ENCODE assay signal across 18 cellular contexts in genomic region chr12:128968668-128969067, GRCh38.
DNase-seq lines count a peak whose midpoint lies in the region; ATAC-seq and TF ChIP-seq lines count a peak whose summit lies in the region.
"Had no signal": no experiment of that assay in that cellular context is flagged by ENCODE, and none has a peak within 500 bp of the region (broad histone marks: within the 10 kb centered on the region; RNA-seq: fewer than 3 reads in every experiment).

No MANE protein-coding gene starts in this region.

- ATAC-seq in DND-41 (ENCODE audit: insufficient read depth, low read depth) = no peak

- H2AFZ ChIP-seq in DND-41 (ENCODE audit: low read depth, low read length) = peak overlapping the region; percentile 10; the same call in 1 of the 2 replicates
- peak overlapping the region; percentile 83 for H2AFZ ChIP-seq in Loucy (ENCODE audit: low read length)

- 36 to 41% methylated on average over 8 of the region's 8 CpGs for WGBS in thyroid gland, 2 donors

- intact Hi-C loops in thyroid gland (cut with DNase I) = no loop called here

- no peaks in the 10 kb centered on the region for H3K27me3 ChIP-seq in DND-41 (ENCODE audit: insufficient read depth, low read length, poor library complexity)
- H3K27me3 ChIP-seq in Loucy (ENCODE audit: insufficient read depth, low read length, poor library complexity, severe bottlenecking) = no peaks in the 10 kb centered on the region
- H3K27me3 ChIP-seq in iPS-18a (ENCODE audit: control insufficient read depth, insufficient read depth, low read length) = no peaks in the 10 kb centered on the region
- H3K27me3 ChIP-seq in thyroid gland = no peaks in the 10 kb centered on the region

- DNase-seq in NCI-H146 (lab: John Stamatoyannopoulos, UW) = peak; percentile 44
- DNase-seq in NCI-H146 treated with DMSO at 0.1 percent for 48 hours (lab: John Stamatoyannopoulos, UW; ENCODE audit: unreplicated experiment) = no peak
- DNase-seq in DND-41 = no peak
- no peak for DNase-seq in thyroid gland
- no peak for DNase-seq in stimulated activated CD4-positive, alpha-beta T cell treated with anti-CD3 and anti-CD28 coated beads, Interleukin-2, amount 100 ng/mL, for 48 hours
- DNase-seq in ureter (ENCODE audit: low spot score) = no peak
- DNase-seq: activated naive CD4-positive, alpha-beta T cell; AML-193; effector memory CD4-positive, alpha-beta T cell; foreskin fibroblast; HFFc6; KBM-7; NCI-H524 treated with DMSO at 0.1 percent for 48 hours had no signal

- no peak overlapping the region for H3K4me2 ChIP-seq in DND-41 (ENCODE audit: insufficient read depth, low read length)
- no peak overlapping the region for H3K4me2 ChIP-seq in Loucy (ENCODE audit: low read depth, low read length, poor library complexity, severe bottlenecking)

- TF ChIP-seq POLR2A in thyroid gland (IDR thresholded peaks at IDR 0.05) = no peak

- no peaks in the 10 kb centered on the region for H3K79me2 ChIP-seq in DND-41 (ENCODE audit: insufficient read depth, low read length)
- H3K79me2 ChIP-seq in Loucy (ENCODE audit: insufficient read depth, low read length) = no peaks in the 10 kb centered on the region

- H3K9me2 ChIP-seq in Loucy (replicated peaks; ENCODE audit: low read depth, low read length) = no peaks in the 10 kb centered on the region

- H3K9ac ChIP-seq in DND-41 (ENCODE audit: low read depth, low read length) (no peak overlapping the region), Loucy (ENCODE audit: low read depth, low read length, poor library complexity, severe bottlenecking) (no peak overlapping the region), iPS-18a (ENCODE audit: low read length) (no peak overlapping the region)

- H3K4me1 ChIP-seq in DND-41 (ENCODE audit: insufficient read depth, low read length) (peaks cover 25% of the 10 kb centered on the region), Loucy (ENCODE audit: insufficient read depth, low read length, poor library complexity, severe bottlenecking) (peaks cover 9% of the 10 kb centered on the region), iPS-18a (ENCODE audit: control insufficient read depth, low read depth, low read length) (no peaks in the 10 kb centered on the region), thyroid gland (peaks cover 0 to 4% of the 10 kb centered on the region in 2 donors)
- H3K4me1 ChIP-seq: upper lobe of right lung had no signal

- TF ChIP-seq CTCF in DND-41 (IDR thresholded peaks at IDR 0.05; ENCODE audit: borderline replicate concordance, extremely low read depth, low read length, poor library complexity, severe bottlenecking) (no peak), Loucy (conservative IDR thresholded peaks at IDR 0.05; ENCODE audit: low read length) (no peak), thyroid gland (IDR thresholded peaks at IDR 0.05) (no peak)

- H3K36me3 ChIP-seq in DND-41 (ENCODE audit: insufficient read depth, low read length) (no peaks in the 10 kb centered on the region), Loucy (ENCODE audit: insufficient read depth, low read length) (no peaks in the 10 kb centered on the region), iPS-18a (ENCODE audit: control insufficient read depth, low read depth, low read length) (no peaks in the 10 kb centered on the region), thyroid gland (no peaks in the 10 kb centered on the region)
- H3K36me3 ChIP-seq: upper lobe of right lung had no signal

- no peaks in the 10 kb centered on the region for H3F3A ChIP-seq in Loucy (ENCODE audit: low read depth)

- H3K9me3 ChIP-seq in DND-41 (ENCODE audit: insufficient read depth, low read length, severe bottlenecking) (peaks cover 13% of the 10 kb centered on the region), Loucy (ENCODE audit: insufficient read depth, low read depth, low read length) (no peaks in the 10 kb centered on the region), iPS-18a (ENCODE audit: control insufficient read depth, low read depth, low read length) (peaks cover 16% of the 10 kb centered on the region), thyroid gland (no peaks in the 10 kb centered on the region)
- H3K9me3 ChIP-seq: upper lobe of right lung had no signal

- H3K4me3 ChIP-seq in DND-41 (ENCODE audit: low read depth in 1 of 2, low read length in 2 of 2) (no peak overlapping the region), Loucy (ENCODE audit: low read length, poor library complexity, severe bottlenecking) (no peak overlapping the region), iPS-18a (ENCODE audit: low read length) (peak overlapping the region; percentile 21), thyroid gland (replicated peaks in 1 of 3) (no peak overlapping the region)
- H3K4me3 ChIP-seq: GM12878, SK-N-MC, upper lobe of right lung had no signal

- H4K20me1 ChIP-seq in DND-41 (ENCODE audit: insufficient read depth, low read length) = no peaks in the 10 kb centered on the region
- H4K20me1 ChIP-seq in Loucy (ENCODE audit: insufficient read depth, low read length, poor library complexity, severe bottlenecking) = no peaks in the 10 kb centered on the region

- H3K27ac ChIP-seq in DND-41 (ENCODE audit: low read length) = no peak overlapping the region
- no peak overlapping the region for H3K27ac ChIP-seq in iPS-18a (ENCODE audit: low read length)
- H3K27ac ChIP-seq in thyroid gland = no peak overlapping the region
- H3K27ac ChIP-seq: SK-N-MC, upper lobe of right lung had no signal
